In genomic region chr9:35436940-35437339, GRCh38 we compare ENCODE assay signal across 1 cellular context.
TF ChIP-seq lines count a peak whose summit lies in the region.

No MANE protein-coding gene starts in this region.

TF ChIP-seq in GM23338, 12 proteins besides CTCF, POLR2A, EP300 and RAD21 (continued from another document):
- TF ChIP-seq, protein P1, sequence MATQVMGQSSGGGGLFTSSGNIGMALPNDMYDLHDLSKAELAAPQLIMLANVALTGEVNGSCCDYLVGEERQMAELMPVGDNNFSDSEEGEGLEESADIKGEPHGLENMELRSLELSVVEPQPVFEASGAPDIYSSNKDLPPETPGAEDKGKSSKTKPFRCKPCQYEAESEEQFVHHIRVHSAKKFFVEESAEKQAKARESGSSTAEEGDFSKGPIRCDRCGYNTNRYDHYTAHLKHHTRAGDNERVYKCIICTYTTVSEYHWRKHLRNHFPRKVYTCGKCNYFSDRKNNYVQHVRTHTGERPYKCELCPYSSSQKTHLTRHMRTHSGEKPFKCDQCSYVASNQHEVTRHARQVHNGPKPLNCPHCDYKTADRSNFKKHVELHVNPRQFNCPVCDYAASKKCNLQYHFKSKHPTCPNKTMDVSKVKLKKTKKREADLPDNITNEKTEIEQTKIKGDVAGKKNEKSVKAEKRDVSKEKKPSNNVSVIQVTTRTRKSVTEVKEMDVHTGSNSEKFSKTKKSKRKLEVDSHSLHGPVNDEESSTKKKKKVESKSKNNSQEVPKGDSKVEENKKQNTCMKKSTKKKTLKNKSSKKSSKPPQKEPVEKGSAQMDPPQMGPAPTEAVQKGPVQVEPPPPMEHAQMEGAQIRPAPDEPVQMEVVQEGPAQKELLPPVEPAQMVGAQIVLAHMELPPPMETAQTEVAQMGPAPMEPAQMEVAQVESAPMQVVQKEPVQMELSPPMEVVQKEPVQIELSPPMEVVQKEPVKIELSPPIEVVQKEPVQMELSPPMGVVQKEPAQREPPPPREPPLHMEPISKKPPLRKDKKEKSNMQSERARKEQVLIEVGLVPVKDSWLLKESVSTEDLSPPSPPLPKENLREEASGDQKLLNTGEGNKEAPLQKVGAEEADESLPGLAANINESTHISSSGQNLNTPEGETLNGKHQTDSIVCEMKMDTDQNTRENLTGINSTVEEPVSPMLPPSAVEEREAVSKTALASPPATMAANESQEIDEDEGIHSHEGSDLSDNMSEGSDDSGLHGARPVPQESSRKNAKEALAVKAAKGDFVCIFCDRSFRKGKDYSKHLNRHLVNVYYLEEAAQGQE (IDR thresholded peaks at IDR 0.05; ENCODE audit: unreplicated experiment) = no peak
- TF ChIP-seq JUNB (IDR thresholded peaks at IDR 0.05; ENCODE audit: unreplicated experiment) (no peak), NANOG (IDR thresholded peaks at IDR 0.05; ENCODE audit: borderline replicate concordance) (no peak), EZH2 (IDR thresholded peaks at IDR 0.05; ENCODE audit: low read depth, unreplicated experiment) (no peak)
TF ChIP-seq in GM23338: peak in this region for 0.
